12 cellular contexts compared by ENCODE assay signal in the genomic region with DNA sequence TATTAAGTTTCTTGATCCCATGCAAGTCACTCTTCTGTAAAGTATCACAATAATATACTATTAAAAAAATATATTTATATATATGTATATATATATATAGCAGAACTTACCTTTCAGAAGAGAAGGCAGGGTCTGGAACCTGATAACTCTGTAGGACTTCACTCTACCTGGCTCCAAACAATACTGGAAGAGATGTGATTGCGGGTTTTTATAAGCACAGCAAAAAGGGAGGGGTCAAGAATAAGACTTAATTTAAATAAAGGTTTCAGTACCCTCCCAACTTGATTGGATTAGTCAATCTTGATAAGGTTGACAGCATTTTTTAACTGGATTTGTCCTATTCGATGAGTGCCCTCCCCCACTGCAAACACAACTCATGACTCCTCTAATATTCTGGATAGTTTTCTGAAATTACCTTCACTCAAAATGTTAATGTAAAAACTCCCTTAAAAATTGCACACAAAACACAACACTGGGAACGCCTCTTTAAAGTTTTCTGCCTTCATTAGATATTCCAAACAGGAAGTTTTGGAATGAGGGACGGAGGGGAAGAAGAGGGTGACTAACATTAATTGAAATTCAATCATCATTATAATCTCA. TPM values are rescaled to one million over a fixed set of nuclear protein-coding genes. Genes with fewer than 3 reads are reported as not detected.
DNase-seq lines count a peak whose midpoint lies in the region; ATAC-seq and TF ChIP-seq lines count a peak whose summit lies in the region.
"Had no signal": no experiment of that assay in that cellular context is flagged by ENCODE, and none has a peak within 500 bp of the region (broad histone marks: within the 10 kb centered on the region; RNA-seq: fewer than 3 reads in every experiment).

No MANE protein-coding gene starts in this region.

- H3K27me3 Mint-ChIP-seq in naive thymus-derived CD8-positive, alpha-beta T cell = no peaks in the 10 kb centered on the region

- intact Hi-C loops in breast epithelium (cut with DNase I; ENCODE audit: low total_unique reads) = no loop called here

- H3K4me1 ChIP-seq in breast epithelium = no peaks in the 10 kb centered on the region
- H3K4me1 ChIP-seq: SJCRH30 had no signal

- H3K36me3 ChIP-seq in KOPT-K1 (ENCODE audit: insufficient read depth, low read length) = no peaks in the 10 kb centered on the region
- H3K36me3 ChIP-seq in breast epithelium = no peaks in the 10 kb centered on the region
- H3K36me3 ChIP-seq: SJCRH30 had no signal

- H3K9me3 ChIP-seq in KOPT-K1 (ENCODE audit: insufficient read depth, low read length, poor library complexity, severe bottlenecking) = no peaks in the 10 kb centered on the region
- H3K9me3 ChIP-seq in breast epithelium = no peaks in the 10 kb centered on the region
- H3K9me3 ChIP-seq: SJCRH30 had no signal

- no peaks in the 10 kb centered on the region for H3K27me3 ChIP-seq in breast epithelium
- H3K27me3 ChIP-seq: SJCRH30 had no signal

- peaks cover 31 to 68% (median 62%) of the 10 kb centered on the region in 4 donors for H3K4me1 Mint-ChIP-seq in naive thymus-derived CD8-positive, alpha-beta T cell

- DNase-seq in breast epithelium (ENCODE audit: low spot score in 2 of 2) (no peak), glomerular visceral epithelial cell (ENCODE audit: extremely low spot score) (no peak), SKM-1 (lab: John Stamatoyannopoulos, UW; ENCODE audit: unreplicated experiment) (no peak), NCI-H187 (lab: John Stamatoyannopoulos, UW) (no peak)
- DNase-seq in naive thymus-derived CD8-positive, alpha-beta T cell = no peak
- DNase-seq: H9, Karpas-422, SJCRH30 had no signal

- no peak overlapping the region for H3K4me3 ChIP-seq in breast epithelium
- H3K4me3 ChIP-seq: SJCRH30 had no signal

- peak overlapping the region; percentile 30 to 99 (median 88) for H3K27ac Mint-ChIP-seq in naive thymus-derived CD8-positive, alpha-beta T cell

- H3K27ac ChIP-seq in C4-2B = peak overlapping the region; percentile 83
- H3K27ac ChIP-seq in KOPT-K1 (ENCODE audit: low read depth, low read length, poor library complexity, severe bottlenecking) = peak overlapping the region; percentile 83
- H3K27ac ChIP-seq in breast epithelium = peak overlapping the region; percentile 21 to 100
- H3K27ac ChIP-seq: SJCRH30 had no signal

- TF ChIP-seq CTCF in C4-2B (conservative IDR thresholded peaks at IDR 0.05) (no peak), breast epithelium (IDR thresholded peaks at IDR 0.05) (no peak)

- H3K36me3 Mint-ChIP-seq in naive thymus-derived CD8-positive, alpha-beta T cell = peaks cover 0 to 5% (median 0%) of the 10 kb centered on the region in 3 donors
- H3K36me3 Mint-ChIP-seq: brain had no signal

- H3K9me3 Mint-ChIP-seq in naive thymus-derived CD8-positive, alpha-beta T cell = no peaks in the 10 kb centered on the region
- H3K9me3 Mint-ChIP-seq: H9 had no signal

- H3K4me3 Mint-ChIP-seq in naive thymus-derived CD8-positive, alpha-beta T cell = peak overlapping the region in 8 of 10 donors; percentile 2 to 92 (median 81)

- POLR2A ChIA-PET in naive thymus-derived CD8-positive, alpha-beta T cell (lab: Charles Lee) = interaction anchor here (0.6 to 8.4 kb wide), 6 partner anchors 13 to 305 kb away, joined by 3 to 143 read pairs (median 4); no protein-coding TSS in a partner anchor

- ATAC-seq in naive thymus-derived CD8-positive, alpha-beta T cell = no peak
- ATAC-seq in HG02798 (IDR thresholded peaks at IDR 0.05; ENCODE audit: poor library complexity, unreplicated experiment) = no peak

- TF ChIP-seq POLR2A in breast epithelium (IDR thresholded peaks at IDR 0.05) = no peak

RNA-seq across cellular contexts. Expression of gene ZNF217, which starts 4.0 kb away (rescaled TPM):
- total RNA-seq in breast epithelium = 10 to 100 TPM; 22.4 to 54.7 (median 48.3) TPM
- total RNA-seq in naive thymus-derived CD8-positive, alpha-beta T cell = 100 to 1,000 TPM; 100 to 101 TPM
- polyA plus RNA-seq in naive thymus-derived CD8-positive, alpha-beta T cell = 10 to 100 TPM; 21.5 to 34.2 (median 25.3) TPM
